Comparison of ENCODE assay signal across 15 cellular contexts in genomic region chr9:70073756-70074155, GRCh38.
A peak's percentile ranks its signal among the peaks of the same experiment; 100 is the strongest.
DNase-seq lines count a peak whose midpoint lies in the region; ATAC-seq, FAIRE-seq and TF ChIP-seq lines count a peak whose summit lies in the region.
"Had no signal": no experiment of that assay in that cellular context is flagged by ENCODE, and none has a peak within 500 bp of the region (broad histone marks: within the 10 kb centered on the region; RNA-seq: fewer than 3 reads in every experiment).

No MANE protein-coding gene starts in this region.

- H3K36me3 ChIP-seq in mucosa of rectum (ENCODE audit: control insufficient read depth in 2 of 2, insufficient read depth in 2 of 2, low read length in 2 of 2) (no peaks in the 10 kb centered on the region), stomach smooth muscle (ENCODE audit: control insufficient read depth in 2 of 2, insufficient read depth in 2 of 2, low read length in 2 of 2) (peaks cover 0 to 2% of the 10 kb centered on the region in 2 donors)

- peak; percentile 50 for FAIRE-seq in H54 (lab: Jason Lieb, UNC)
- FAIRE-seq: GM18507 had no signal

- ATAC-seq in GM19455 (IDR thresholded peaks at IDR 0.05; ENCODE audit: unreplicated experiment) (no peak), GM18502 (IDR thresholded peaks at IDR 0.05; ENCODE audit: poor library complexity, unreplicated experiment) (no peak)
- ATAC-seq: HCT116 had no signal

- H3K4me3 ChIP-seq in choroid plexus epithelial cell (ENCODE audit: low read depth, low read length) (no peak overlapping the region), mucosa of rectum (ENCODE audit: low read length in 2 of 2) (no peak overlapping the region), stomach smooth muscle (ENCODE audit: low read length in 2 of 2) (no peak overlapping the region)

- no peak for TF ChIP-seq POLR2A in H54 (IDR thresholded peaks at IDR 0.05; ENCODE audit: low read depth, low read length)

- no peak for TF ChIP-seq CTCF in choroid plexus epithelial cell (conservative IDR thresholded peaks at IDR 0.05; ENCODE audit: low read depth, low read length)

- DNase-seq in H54 (ENCODE audit: insufficient read length, low spot score), result no peak
- peak; percentile 36 for DNase-seq in choroid plexus epithelial cell (ENCODE audit: low read depth)
- no peak for DNase-seq in NCI-H226
- no peak for DNase-seq in HPDE6-E6E7 (ENCODE audit: extremely low spot score)
- DNase-seq: Caco-2, MV-4-11, NCI-H1436, NCI-H2227 treated with DMSO at 0.1 percent for 48 hours, NCI-H526 treated with DMSO at 0.1 percent for 48 hours had no signal

- H3K27me3 ChIP-seq in mucosa of rectum (ENCODE audit: control insufficient read depth in 2 of 2, insufficient read depth in 2 of 2, low read length in 2 of 2) (no peaks in the 10 kb centered on the region), stomach smooth muscle (ENCODE audit: control insufficient read depth in 1 of 2, insufficient read depth in 2 of 2, low read length in 2 of 2) (no peaks in the 10 kb centered on the region)

- no peaks in the 10 kb centered on the region for H3K9me3 ChIP-seq in mucosa of rectum (ENCODE audit: control insufficient read depth in 2 of 2, low read length in 2 of 2)
- H3K9me3 ChIP-seq in stomach smooth muscle (ENCODE audit: control insufficient read depth in 2 of 2, low read length in 2 of 2), result no peaks in the 10 kb centered on the region
- H3K9me3 ChIP-seq: Caco-2 had no signal

- H3K4me1 ChIP-seq in mucosa of rectum (ENCODE audit: control insufficient read depth in 2 of 2, insufficient read depth in 2 of 2, low read length in 2 of 2) (peaks cover 0 to 3% of the 10 kb centered on the region in 2 donors), stomach smooth muscle (ENCODE audit: control insufficient read depth, insufficient read depth, low read length) (peaks cover 68% of the 10 kb centered on the region)
- H3K4me1 ChIP-seq: Caco-2 had no signal

- H3K27ac ChIP-seq in mucosa of rectum (ENCODE audit: low read depth in 2 of 2, low read length in 2 of 2), result peak overlapping the region; percentile 34 to 56
- H3K27ac ChIP-seq in stomach smooth muscle (ENCODE audit: low read length), result peak overlapping the region; percentile 97

- H3K9ac ChIP-seq in mucosa of rectum (ENCODE audit: low read depth in 1 of 2, low read length in 2 of 2) (no peak overlapping the region), stomach smooth muscle (ENCODE audit: low read length in 2 of 2) (peak overlapping the region in 1 of 2 donors; percentile 2)
